12 cellular contexts compared by ENCODE assay signal in the genomic region with DNA sequence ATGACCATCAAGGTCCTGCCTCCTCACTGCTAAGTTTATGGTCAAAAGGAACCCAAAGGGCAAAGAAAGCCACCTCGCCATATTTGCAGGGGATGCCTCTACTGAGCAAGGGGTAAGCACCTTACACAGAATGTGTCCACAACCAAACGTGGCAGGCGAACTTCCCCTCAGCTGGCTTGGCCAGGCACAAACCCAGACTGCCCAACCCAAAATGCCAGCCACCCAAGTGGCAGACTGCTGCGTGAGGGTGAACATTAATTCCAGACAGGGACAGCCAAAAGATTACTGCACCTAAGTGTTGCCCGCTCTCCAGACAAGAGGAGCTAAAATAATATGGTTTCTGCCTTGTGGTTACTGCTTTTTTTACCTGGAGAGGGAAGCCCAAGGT. TPM values are rescaled to one million over a fixed set of nuclear protein-coding genes. Genes with fewer than 3 reads are reported as not detected.
DNase-seq lines count a peak whose midpoint lies in the region; ATAC-seq and TF ChIP-seq lines count a peak whose summit lies in the region.
"Had no signal": no experiment of that assay in that cellular context is flagged by ENCODE, and none has a peak within 500 bp of the region (broad histone marks: within the 10 kb centered on the region; RNA-seq: fewer than 3 reads in every experiment).

No MANE protein-coding gene starts in this region.

- H3K36me3 Mint-ChIP-seq in MCF 10A (ENCODE audit: insufficient read depth, unreplicated experiment): no peaks in the 10 kb centered on the region
- H3K36me3 Mint-ChIP-seq in activated T-helper 2 cell treated with anti-CD3 and anti-CD28 coated beads, Interferon-gamma antibody, Interleukin-2, Interleukin-4, amounts not matched to agents 10 μg/mL and 5 μg/mL and 100 μg/mL, durations not matched to agents 14 hours and 24 hours and 36 hours (ENCODE audit: low read depth): peaks cover 39% of the 10 kb centered on the region

- H3K4me1 Mint-ChIP-seq in MCF 10A (ENCODE audit: insufficient read depth, unreplicated experiment): peaks cover 4% of the 10 kb centered on the region
- peaks cover 22% of the 10 kb centered on the region for H3K4me1 Mint-ChIP-seq in activated T-helper 2 cell treated with anti-CD3 and anti-CD28 coated beads, Interferon-gamma antibody, Interleukin-2, Interleukin-4, amounts not matched to agents 10 μg/mL and 5 μg/mL and 100 μg/mL, durations not matched to agents 14 hours and 24 hours and 36 hours (ENCODE audit: low read depth)

- CTCF ChIA-PET in MCF 10A (lab: Yijun Ruan, JAX): interaction anchor here (0.7 to 3.5 kb wide), 5 partner anchors 13 to 43 kb away, joined by 3 to 17 read pairs (median 4); partner anchors contain the start of gene ZNF697

- POLR2A ChIA-PET in MCF 10A (lab: Yijun Ruan, JAX): interaction anchor here (0.6 to 1.6 kb wide), 5 partner anchors 14 to 243 kb away, joined by 3 to 7 read pairs (median 5); partner anchors contain the start of gene ZNF697

- no peaks in the 10 kb centered on the region for H3K27me3 ChIP-seq in right cardiac atrium (ENCODE audit: control insufficient read depth, insufficient read depth)
- H3K27me3 ChIP-seq: hepatocyte had no signal

- no peaks in the 10 kb centered on the region for H3K9me3 ChIP-seq in right cardiac atrium (ENCODE audit: control insufficient read depth, low read length)

- H3K4me3 ChIP-seq in right cardiac atrium (ENCODE audit: low read length): peak overlapping the region; percentile 64
- H3K4me3 ChIP-seq: hepatocyte had no signal

- 39% methylated on average over 5 of the region's 5 CpGs for WGBS in right cardiac atrium

- no peaks in the 10 kb centered on the region for H3K27me3 Mint-ChIP-seq in MCF 10A (ENCODE audit: insufficient read depth, unreplicated experiment)
- peaks cover 33% of the 10 kb centered on the region for H3K27me3 Mint-ChIP-seq in activated T-helper 2 cell treated with anti-CD3 and anti-CD28 coated beads, Interferon-gamma antibody, Interleukin-2, Interleukin-4, amounts not matched to agents 10 μg/mL and 5 μg/mL and 100 μg/mL, durations not matched to agents 14 hours and 24 hours and 36 hours (ENCODE audit: low read depth)

- H3K4me3 Mint-ChIP-seq in MCF 10A (ENCODE audit: unreplicated experiment): peak overlapping the region; percentile 38
- no peak overlapping the region for H3K4me3 Mint-ChIP-seq in activated T-helper 2 cell treated with anti-CD3 and anti-CD28 coated beads, Interferon-gamma antibody, Interleukin-2, Interleukin-4, amounts not matched to agents 10 μg/mL and 5 μg/mL and 100 μg/mL, durations not matched to agents 14 hours and 24 hours and 36 hours (ENCODE audit: low read depth)

- peak; percentile 14 for DNase-seq in CD1c-positive myeloid dendritic cell (ENCODE audit: extremely low spot score)
- DNase-seq in MCF 10A (ENCODE audit: unreplicated experiment): no peak
- DNase-seq in right cardiac atrium: peak; percentile 27 to 71 (median 62)
- DNase-seq in sciatic nerve (ENCODE audit: low spot score): no peak
- DNase-seq in activated T-helper 2 cell treated with anti-CD3 and anti-CD28 coated beads, Interferon-gamma antibody, Interleukin-2, Interleukin-4, amounts not matched to agents 10 μg/mL and 5 μg/mL and 100 μg/mL, durations not matched to agents 14 hours and 24 hours and 36 hours (ENCODE audit: low spot score): no peak
- DNase-seq: activated CD4-positive, alpha-beta T cell treated with anti-CD3 and anti-CD28 coated beads, Interleukin-2, amount 50 U/mL, for 48 hours; NCI-H1417 treated with DMSO at 0.1 percent for 48 hours had no signal

- no TSS peak for BruUV-seq in MCF 10A (replicated peaks; lab: Mats Ljungman, UMichigan)

- H3K27ac Mint-ChIP-seq in MCF 10A (ENCODE audit: low read depth, unreplicated experiment): no peak overlapping the region
- H3K27ac Mint-ChIP-seq in activated T-helper 2 cell treated with anti-CD3 and anti-CD28 coated beads, Interferon-gamma antibody, Interleukin-2, Interleukin-4, amounts not matched to agents 10 μg/mL and 5 μg/mL and 100 μg/mL, durations not matched to agents 14 hours and 24 hours and 36 hours: no peak overlapping the region
- H3K27ac Mint-ChIP-seq: activated naive CD4-positive, alpha-beta T cell treated with anti-CD3 and anti-CD28 coated beads, Interleukin-2, amount 50 U/mL, for 72 hours had no signal

- peaks cover 23% of the 10 kb centered on the region for H3K4me1 ChIP-seq in right cardiac atrium (ENCODE audit: control insufficient read depth, insufficient read depth, low read length)

- intact Hi-C loops in MCF 10A (cut with micrococcal nuclease) (no loop called here), right cardiac atrium (cut with DNase I) (no loop called here), sciatic nerve (cut with DNase I) (no loop called here)
- intact Hi-C loops in activated T-helper 2 cell treated with anti-CD3 and anti-CD28 coated beads, Interferon-gamma antibody, Interleukin-2, Interleukin-4, amounts not matched to agents 10 μg/mL and 5 μg/mL and 100 μg/mL, durations not matched to agents 14 hours and 24 hours and 36 hours (cut with micrococcal nuclease): no loop called here

- peak; percentile 48 to 60 for ATAC-seq in right cardiac atrium
- ATAC-seq in sciatic nerve: peak; percentile 19
- ATAC-seq in GM19467 (IDR thresholded peaks at IDR 0.05; ENCODE audit: unreplicated experiment): no peak
- no peak for ATAC-seq in GM19324 (IDR thresholded peaks at IDR 0.05; ENCODE audit: low FRiP score, unreplicated experiment)
- ATAC-seq in HG02588 (IDR thresholded peaks at IDR 0.05; ENCODE audit: unreplicated experiment): no peak
- ATAC-seq: activated naive CD4-positive, alpha-beta T cell treated with anti-CD3 and anti-CD28 coated beads, Interleukin-2, amount 50 U/mL, for 72 hours had no signal

- no peaks in the 10 kb centered on the region for H3K9me3 Mint-ChIP-seq in MCF 10A (ENCODE audit: unreplicated experiment)
- no peaks in the 10 kb centered on the region for H3K9me3 Mint-ChIP-seq in activated T-helper 2 cell treated with anti-CD3 and anti-CD28 coated beads, Interferon-gamma antibody, Interleukin-2, Interleukin-4, amounts not matched to agents 10 μg/mL and 5 μg/mL and 100 μg/mL, durations not matched to agents 14 hours and 24 hours and 36 hours
- H3K9me3 Mint-ChIP-seq: activated naive CD4-positive, alpha-beta T cell treated with anti-CD3 and anti-CD28 coated beads, Interleukin-2, amount 50 U/mL, for 72 hours had no signal

- H3K27ac ChIP-seq in right cardiac atrium (ENCODE audit: low read length): peak overlapping the region; percentile 100
- H3K27ac ChIP-seq: hepatocyte had no signal

- no peak for TF ChIP-seq CTCF in MCF 10A (IDR thresholded peaks at IDR 0.05; ENCODE audit: unreplicated experiment)

RNA-seq across cellular contexts. Expression of gene ZNF697, which starts 16.0 kb away (rescaled TPM):
- total RNA-seq in MCF 10A (2022) (12.2 and 13.2 TPM in 2 replicates), right cardiac atrium (10 to 100 TPM; 10.6 to 14.8 (median 10.8) TPM), sciatic nerve (4.9 TPM)
- 4.3 TPM for polyA plus RNA-seq in right cardiac atrium
- 12.6 and 13.0 TPM in 2 replicates for total RNA-seq in activated T-helper 2 cell treated with anti-CD3 and anti-CD28 coated beads, Interferon-gamma antibody, Interleukin-2, Interleukin-4, amounts not matched to agents 10 μg/mL and 5 μg/mL and 100 μg/mL, durations not matched to agents 14 hours and 24 hours and 36 hours

Comparison
In these comparisons a context has a peak if more than half of its experiments do, and no peak if none do; other contexts are left out.
1. DNase-seq: peak in CD1c-positive myeloid dendritic cell (single experiment) and right cardiac atrium (3 of 3); none in MCF 10A (single experiment), sciatic nerve (single experiment) and activated T-helper 2 cell treated with anti-CD3 and anti-CD28 coated beads, Interferon-gamma antibody, Interleukin-2, Interleukin-4, amounts not matched to agents 10 μg/mL and 5 μg/mL and 100 μg/mL, durations not matched to agents 14 hours and 24 hours and 36 hours (single experiment).
2. ATAC-seq: peak in right cardiac atrium (2 of 2) and sciatic nerve (single experiment); none in GM19467 (single experiment), GM19324 (single experiment) and HG02588 (single experiment).